In genomic region chr11:112599861-112600533, GRCh38 we compare ENCODE assay signal across 21 cellular contexts.
"Had no signal": no experiment of that assay in that cellular context is flagged by ENCODE, and none has a peak within 500 bp of the region (broad histone marks: within the 10 kb centered on the region; RNA-seq: fewer than 3 reads in every experiment).

No MANE protein-coding gene starts in this region.

- H3K9me3 Mint-ChIP-seq: immature natural killer cell; stimulated activated naive CD8-positive, alpha-beta T cell treated with anti-CD3 and anti-CD28 coated beads, Interleukin-15, Interleukin-2, amounts not matched to agents 100 ng/mL and 50 ng/mL, for 24 hours had no signal

- H3K27me3 ChIP-seq: dorsolateral prefrontal cortex, tibial nerve, upper lobe of left lung had no signal

- FAIRE-seq: keratinocyte, small intestine had no signal

- H3K36me3 ChIP-seq: thoracic aorta, tibial nerve, upper lobe of left lung had no signal

- H3K4me3 Mint-ChIP-seq: immature natural killer cell; naive thymus-derived CD8-positive, alpha-beta T cell; nephron progenitor cell; stimulated activated naive B cell treated with anti-CD40 and anti-IgM and Interleukin-4, amounts not matched to agents 10 μg/mL and 1 μg/mL and 100 μg/mL, for 72 hours; stimulated activated naive CD8-positive, alpha-beta T cell treated with anti-CD3 and anti-CD28 coated beads, Interleukin-15, Interleukin-2, amounts not matched to agents 100 ng/mL and 50 ng/mL, for 24 hours had no signal

- DNase-seq: dorsolateral prefrontal cortex; effector CD4-positive, alpha-beta T cell; foreskin melanocyte; hypothalamus; immature natural killer cell; naive thymus-derived CD8-positive, alpha-beta T cell; nephron progenitor cell; nucleus accumbens; psoas muscle; right cardiac atrium; small intestine; stimulated activated CD4-positive, alpha-beta T cell treated with anti-CD3 and anti-CD28 coated beads, Interleukin-15, amount 100 ng/mL, for 24 hours; stimulated activated CD4-positive, alpha-beta T cell treated with anti-CD3 and anti-CD28 coated beads, Interleukin-2, amount 100 ng/mL, for 48 hours; stimulated activated naive B cell treated with anti-CD40 and anti-IgM and Interleukin-4, amounts not matched to agents 10 μg/mL and 1 μg/mL and 100 μg/mL, for 72 hours; upper lobe of left lung had no signal

- H3K27ac ChIP-seq: coronary artery, dorsolateral prefrontal cortex, epithelial cell of prostate, psoas muscle, thoracic aorta, tibial nerve, upper lobe of left lung had no signal

- H3K27ac Mint-ChIP-seq: immature natural killer cell; naive thymus-derived CD8-positive, alpha-beta T cell; nephron progenitor cell; stimulated activated naive B cell treated with anti-CD40 and anti-IgM and Interleukin-4, amounts not matched to agents 10 μg/mL and 1 μg/mL and 100 μg/mL, for 72 hours; stimulated activated naive CD8-positive, alpha-beta T cell treated with anti-CD3 and anti-CD28 coated beads, Interleukin-15, Interleukin-2, amounts not matched to agents 100 ng/mL and 50 ng/mL, for 24 hours had no signal

- H3K36me3 Mint-ChIP-seq: immature natural killer cell; naive thymus-derived CD8-positive, alpha-beta T cell; stimulated activated naive B cell treated with anti-CD40 and anti-IgM and Interleukin-4, amounts not matched to agents 10 μg/mL and 1 μg/mL and 100 μg/mL, for 72 hours had no signal

- H3K4me1 Mint-ChIP-seq: immature natural killer cell; nephron progenitor cell; stimulated activated naive B cell treated with anti-CD40 and anti-IgM and Interleukin-4, amounts not matched to agents 10 μg/mL and 1 μg/mL and 100 μg/mL, for 72 hours had no signal

- H3K9me3 ChIP-seq: psoas muscle, thoracic aorta, tibial nerve, upper lobe of left lung had no signal

- H3K4me3 ChIP-seq: coronary artery, dorsolateral prefrontal cortex, psoas muscle, thoracic aorta, tibial nerve, upper lobe of left lung had no signal

- H3K4me1 ChIP-seq: psoas muscle, upper lobe of left lung had no signal
